In the genomic region with DNA sequence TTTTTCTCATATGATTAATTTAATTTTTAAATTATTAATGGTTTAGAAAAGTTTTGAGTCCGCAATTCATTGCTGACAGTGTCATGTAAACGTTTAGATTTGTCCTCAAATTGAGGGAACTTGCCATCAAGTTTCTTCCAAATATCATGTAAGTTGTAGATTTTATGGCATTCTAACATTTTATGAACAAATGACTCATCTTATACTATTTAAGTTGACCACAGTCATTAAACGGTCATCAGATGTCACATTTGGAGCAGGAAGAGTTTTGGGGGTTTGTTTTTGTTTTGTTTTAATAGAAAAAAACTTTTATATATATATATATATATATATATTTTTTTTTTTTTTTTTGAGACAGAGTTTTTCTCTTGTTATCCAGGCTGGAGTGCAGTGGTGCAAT, we compare ENCODE assay signal across 16 cellular contexts. TPM values are rescaled to one million over a fixed set of nuclear protein-coding genes. Genes with fewer than 3 reads are reported as not detected.
"Had no signal": no experiment of that assay in that cellular context is flagged by ENCODE, and none has a peak within 500 bp of the region (broad histone marks: within the 10 kb centered on the region; RNA-seq: fewer than 3 reads in every experiment).

No MANE protein-coding gene starts in this region.

- H3K36me3 ChIP-seq: breast epithelium, left lung, ovary, right lobe of liver, stomach had no signal

- H3K9me3 ChIP-seq: breast epithelium, left lung, ovary, right lobe of liver, stomach had no signal

- H3K27ac ChIP-seq: breast epithelium, left lung, ovary, right lobe of liver, stomach had no signal

- H3K4me3 ChIP-seq: breast epithelium, left lung, ovary, right lobe of liver, stomach had no signal

- DNase-seq: activated CD4-positive, alpha-beta T cell treated with anti-CD3 and anti-CD28 coated beads, Interleukin-2, amount 50 U/mL, for 4 hours; activated naive CD4-positive, alpha-beta T cell treated with Interleukin-2 at 50 U/mL for 16 hours; activated naive CD8-positive, alpha-beta T cell treated with anti-CD3 and anti-CD28 coated beads, Interleukin-2, amount 50 U/mL, for 24 hours; activated T-cell treated with anti-CD3 and anti-CD28 coated beads for 4 hours; cerebellar nuclear complex; effector CD8-positive, alpha-beta T cell; left lung; mammary epithelial cell; ovary; right lobe of liver; stomach; T-helper 9 cell had no signal

- ATAC-seq: activated CD4-positive, CD25-positive, alpha-beta regulatory T cell treated with anti-CD3 and anti-CD28 coated beads, Interleukin-2, amount 50 U/mL, for 24 hours; activated naive CD8-positive, alpha-beta T cell treated with anti-CD3 and anti-CD28 coated beads, Interleukin-2, amount 50 U/mL, for 24 hours; left lung; right lobe of liver had no signal

- H3K27me3 ChIP-seq: breast epithelium, ovary, right lobe of liver had no signal

- FAIRE-seq: keratinocyte had no signal

- H3K4me1 ChIP-seq: breast epithelium had no signal

RNA-seq across cellular contexts. Expression of a gene that starts 4.3 kb away (rescaled TPM):
- polyA plus RNA-seq: aorta had no signal
